In genomic region chr9:22008662-22009562, GRCh38 we compare ENCODE assay signal across 1 cellular context.
TF ChIP-seq lines count a peak whose summit lies in the region.

TSS of gene CDKN2B (minus strand) at chr9:22009305. CDS start at chr9:22008953, 352 bp downstream.

TF ChIP-seq in endothelial cell of umbilical vein, 7 proteins besides CTCF, POLR2A, EP300 and RAD21 (continued from another document):
- no peak for TF ChIP-seq MYC (IDR thresholded peaks at IDR 0.05; ENCODE audit: low read depth, low read length)
